ENCODE assay signal across 8 cellular contexts in genomic region chr13:73708393-73708985, GRCh38.
DNase-seq lines count a peak whose midpoint lies in the region; ATAC-seq, FAIRE-seq and TF ChIP-seq lines count a peak whose summit lies in the region.

No MANE protein-coding gene starts in this region.

- SMC1A ChIA-PET in GM12878 (lab: Charles Lee; ENCODE audit: uncharacterized antibody, unreplicated experiment), result no interaction called here

- no peak overlapping the region for H3K27ac ChIP-seq in 22Rv1
- no peak overlapping the region for H3K27ac ChIP-seq in GM12878 (ENCODE audit: control insufficient read depth, insufficient read depth)

- WGBS in GM12878 (ENCODE audit: insufficient coverage, insufficient replicate concordance, low lambda C conversion rate, missing lambda C conversion rate), result 3% methylated on average over 1 of the region's 1 CpG

- H3K79me2 ChIP-seq in GM12878 (ENCODE audit: control insufficient read depth, insufficient read depth, low read length), result no peaks in the 10 kb centered on the region

- H3K9me3 ChIP-seq in MG63, result no peaks in the 10 kb centered on the region
- no peaks in the 10 kb centered on the region for H3K9me3 ChIP-seq in GM12878 (replicated peaks; ENCODE audit: control insufficient read depth, insufficient read depth, low read length)

- no peaks in the 10 kb centered on the region for H3K27me3 ChIP-seq in MG63
- no peaks in the 10 kb centered on the region for H3K27me3 ChIP-seq in GM12878 (replicated peaks in 1 of 2; ENCODE audit: control insufficient read depth in 2 of 2, insufficient read depth in 2 of 2, low read length in 1 of 2)

- CTCF ChIA-PET in HEK293T (lab: Yijun Ruan, JAX), result no interaction called here
- CTCF ChIA-PET in GM12878 (lab: Yijun Ruan, JAX), result no interaction called here

- H3K9ac ChIP-seq in GM12878 (ENCODE audit: control insufficient read depth, insufficient read depth, low read length), result no peak overlapping the region

- intact Hi-C loops in GM12878 (cut with micrococcal nuclease; ENCODE audit: unreplicated experiment), result loop anchor here (1.0 to 10.0 kb wide), 3 partner anchors 484 to 1066 kb away; no protein-coding TSS in a partner anchor

- no peak overlapping the region for H3K4me2 ChIP-seq in GM12878 (ENCODE audit: control insufficient read depth, insufficient read depth)

- ATAC-seq in GM12878, result peak; percentile 94

- POLR2A ChIA-PET in HEK293T (lab: Yijun Ruan, JAX) (no interaction called here), GM12878 (lab: Charles Lee) (no interaction called here)

- in situ Hi-C loops in SK-MEL-5 (cut with HindIII; ENCODE audit: low pct_unique_long_range_greater_than_20kb, low sequenced_read_pairs) (no loop called here), GM12878 (cut with MboI) (no loop called here)

- peak; percentile 97 for TF ChIP-seq RAD21 in GM12878 (IDR thresholded peaks at IDR 0.05; ENCODE audit: insufficient read depth, low read depth, low read length)

- H3K4me1 Mint-ChIP-seq in immature natural killer cell, result peaks cover 9 to 37% of the 10 kb centered on the region in 2 donors

- TF ChIP-seq CTCF in 22Rv1 (IDR thresholded peaks at IDR 0.05), result peak; percentile 89
- peak; percentile 59 for TF ChIP-seq CTCF in GM12864 (IDR thresholded peaks at IDR 0.05; ENCODE audit: low read depth, low read length, missing control alignments)
- peak; percentile 69 to 88 (median 79) for TF ChIP-seq CTCF in GM12878 (IDR thresholded peaks at IDR 0.05 in 2 of 3, conservative IDR thresholded peaks at IDR 0.05 in 1 of 3; ENCODE audit: control insufficient read depth in 2 of 3, extremely low read depth in 1 of 3, insufficient read depth in 1 of 3, low read depth in 3 of 3, low read length in 3 of 3)

- BruUV-seq in GM12878 (replicated peaks; lab: Mats Ljungman, UMichigan), result no TSS peak

- H3K27ac Mint-ChIP-seq in immature natural killer cell, result no peak overlapping the region

- no peaks in the 10 kb centered on the region for H3K36me3 ChIP-seq in MG63
- H3K36me3 ChIP-seq in GM12878 (ENCODE audit: control insufficient read depth in 2 of 2, insufficient read depth in 2 of 2, low read length in 1 of 2), result no peaks in the 10 kb centered on the region; a peak in 1 of 4 replicates

- no peak for TF ChIP-seq EP300 in GM12878 (IDR thresholded peaks at IDR 0.05; ENCODE audit: borderline replicate concordance in 1 of 2, control insufficient read depth in 1 of 2, low read depth in 2 of 2, low read length in 2 of 2)

- RAD21 ChIA-PET in GM12878 (lab: Charles Lee; ENCODE audit: unreplicated experiment), result no interaction called here

- peaks cover 11 to 40% (median 23%) of the 10 kb centered on the region in 3 donors for H3K36me3 Mint-ChIP-seq in immature natural killer cell

- H4K20me1 ChIP-seq in GM12878 (ENCODE audit: control insufficient read depth, insufficient read depth), result no peaks in the 10 kb centered on the region

- TF ChIP-seq POLR2A in GM12878 (IDR thresholded peaks at IDR 0.05; ENCODE audit: low read depth, low read length), result no peak

- H3K4me3 Mint-ChIP-seq in immature natural killer cell, result no peak overlapping the region

- H3K4me3 ChIP-seq in GM12864 (ENCODE audit: low read depth, low read length), result no peak overlapping the region
- H3K4me3 ChIP-seq in MG63, result no peak overlapping the region
- no peak overlapping the region for H3K4me3 ChIP-seq in GM12878

- peaks cover 0 to 4% (median 0%) of the 10 kb centered on the region in 3 donors for H3K27me3 Mint-ChIP-seq in immature natural killer cell (ENCODE audit: low read depth in 3 of 3)

- no peaks in the 10 kb centered on the region for H3K9me3 Mint-ChIP-seq in immature natural killer cell

- H2AFZ ChIP-seq in GM12878 (ENCODE audit: control insufficient read depth, low read depth, low read length), result no peak overlapping the region

- DNase-seq in GM12864 (ENCODE audit: low read depth) (no peak), HEK293T (ENCODE audit: extremely low spot score) (peak; percentile 77), MG63 (peak; percentile 24), SK-MEL-5 (ENCODE audit: low read depth, low spot score) (peak; percentile 88), GM12878 (ENCODE audit: low read depth, low spot score) (no peak), immature natural killer cell (peak; percentile 32 to 39 (median 35))
- peak; percentile 44 for DNase-seq in stimulated activated CD4-positive, alpha-beta T cell treated with anti-CD3 and anti-CD28 coated beads, Interleukin-1b, Interleukin-23, amount 100 ng/mL, for 48 hours

- H3K4me1 ChIP-seq in GM12878 (ENCODE audit: control insufficient read depth, insufficient read depth, low read length), result no peaks in the 10 kb centered on the region

- FAIRE-seq in GM12878 (lab: Jason Lieb, UNC), result peak; percentile 68

TF ChIP-seq in HEK293T, 16 proteins besides CTCF, POLR2A, EP300 and RAD21:
- no peak for TF ChIP-seq CTBP1 (IDR thresholded peaks at IDR 0.05; ENCODE audit: borderline replicate concordance)

TF ChIP-seq in GM12878, 131 proteins besides CTCF, POLR2A, EP300 and RAD21:
- peak; percentile 66; the same call in 1 of the 2 replicates for TF ChIP-seq SMC3 (IDR thresholded peaks at IDR 0.05; ENCODE audit: borderline replicate concordance, low read length)
- no peak for TF ChIP-seq BRCA1 (IDR thresholded peaks at IDR 0.05; ENCODE audit: low read depth, low read length)
- no peak for TF ChIP-seq ZNF687 (IDR thresholded peaks at IDR 0.05)

Comparison
In these comparisons a context has a peak if more than half of its experiments do, and no peak if none do; other contexts are left out.
1. DNase-seq: peak in HEK293T (single experiment), MG63 (single experiment), SK-MEL-5 (single experiment), immature natural killer cell (3 of 3) and stimulated activated CD4-positive, alpha-beta T cell treated with anti-CD3 and anti-CD28 coated beads, Interleukin-1b, Interleukin-23, amount 100 ng/mL, for 48 hours (single experiment); none in GM12864 (single experiment) and GM12878 (single experiment).
2. Peak in every context shown above with its lines, with median percentiles within 50 percentile points of each other: CTCF ChIP-seq.